In the genomic region with DNA sequence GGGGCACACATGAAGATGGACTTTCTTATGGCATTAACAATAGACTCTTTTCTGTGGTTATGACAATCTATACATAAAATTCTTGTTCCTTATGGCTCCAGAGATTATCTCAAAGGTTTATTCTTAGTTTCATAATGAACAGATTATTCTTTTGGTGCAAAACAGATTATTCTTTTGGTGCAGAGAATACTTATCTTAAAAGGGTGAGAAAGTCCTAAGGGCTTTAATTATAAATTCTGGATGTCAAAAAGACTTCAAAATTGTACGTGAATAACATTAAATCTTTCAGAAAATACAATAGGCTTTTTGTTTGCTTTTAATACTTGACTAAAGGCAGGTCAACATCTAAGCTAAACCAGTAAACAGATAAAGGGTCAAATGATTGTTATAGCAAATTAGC, we compare ENCODE assay signal across 5 cellular contexts.
"Had no signal": no experiment of that assay in that cellular context is flagged by ENCODE, and none has a peak within 500 bp of the region (broad histone marks: within the 10 kb centered on the region; RNA-seq: fewer than 3 reads in every experiment).

No MANE protein-coding gene starts in this region.

- H3K4me1 Mint-ChIP-seq: H9 had no signal

- H3K4me3 Mint-ChIP-seq: GM23338, H9 had no signal

- DNase-seq: H9, HCEC 1CT, IMR-90, KG1 had no signal

- H3K9me3 Mint-ChIP-seq: GM23338, H9 had no signal

- H3K27ac Mint-ChIP-seq: GM23338, H9 had no signal
